In the genomic region with DNA sequence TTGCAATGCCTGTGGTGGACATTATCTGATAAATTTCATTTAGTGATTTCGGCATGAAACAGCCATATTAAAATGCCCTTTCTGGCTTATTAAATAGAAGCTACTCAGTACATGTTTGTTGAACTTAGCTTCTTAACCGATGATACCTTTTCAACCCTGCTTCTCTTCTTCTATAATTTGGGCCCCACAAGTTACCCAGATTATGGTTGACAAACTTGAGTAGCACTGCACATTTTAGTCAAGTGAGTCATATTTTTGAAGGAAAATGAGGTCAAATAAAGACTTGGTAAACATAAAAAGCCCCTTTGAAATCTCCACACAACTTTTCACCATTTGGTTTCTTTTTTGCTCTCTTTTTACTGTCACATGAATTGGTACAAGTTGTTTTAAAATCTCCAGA, we compare ENCODE assay signal across 16 cellular contexts. TPM values are rescaled to one million over a fixed set of nuclear protein-coding genes. Genes with fewer than 3 reads are reported as not detected.
DNase-seq lines count a peak whose midpoint lies in the region; ATAC-seq and TF ChIP-seq lines count a peak whose summit lies in the region.
"Had no signal": no experiment of that assay in that cellular context is flagged by ENCODE, and none has a peak within 500 bp of the region (broad histone marks: within the 10 kb centered on the region; RNA-seq: fewer than 3 reads in every experiment).

No MANE protein-coding gene starts in this region.

- H3K36me3 Mint-ChIP-seq in CD4-positive, alpha-beta memory T cell, result peaks cover 0 to under 1% of the 10 kb centered on the region in 2 donors
- peaks cover 2% of the 10 kb centered on the region for H3K36me3 Mint-ChIP-seq in central memory CD8-positive, alpha-beta T cell (ENCODE audit: insufficient read depth)

- H3K4me3 Mint-ChIP-seq in CD4-positive, alpha-beta memory T cell, result peak overlapping the region in 2 of 8 donors; percentile 36 to 53
- H3K4me3 Mint-ChIP-seq in central memory CD8-positive, alpha-beta T cell, result no peak overlapping the region

- H3K4me1 ChIP-seq in CD4-positive, alpha-beta memory T cell (ENCODE audit: insufficient read depth, low read length), result peaks cover 7% of the 10 kb centered on the region
- H3K4me1 ChIP-seq in osteoblast (ENCODE audit: insufficient read depth, low read length), result peaks cover 26% of the 10 kb centered on the region
- H3K4me1 ChIP-seq: BE2C had no signal

- ATAC-seq in central memory CD8-positive, alpha-beta T cell (replicated peaks; ENCODE audit: extremely low read depth, poor library complexity, severe bottlenecking), result no peak
- ATAC-seq: GM12878 had no signal

- no peaks in the 10 kb centered on the region for H3K36me3 ChIP-seq in CD4-positive, alpha-beta memory T cell (ENCODE audit: insufficient read depth, low read length)
- no peaks in the 10 kb centered on the region for H3K36me3 ChIP-seq in osteoblast (ENCODE audit: insufficient read depth, low read length)
- H3K36me3 ChIP-seq in WERI-Rb-1, result no peaks in the 10 kb centered on the region
- H3K36me3 ChIP-seq: BE2C, ovary had no signal

- H3K27ac ChIP-seq in CD4-positive, alpha-beta memory T cell (ENCODE audit: low read depth, low read length), result no peak overlapping the region
- H3K27ac ChIP-seq in osteoblast (ENCODE audit: low read depth, low read length) (peak overlapping the region; percentile 24), WERI-Rb-1 (no peak overlapping the region)
- H3K27ac ChIP-seq: ovary had no signal

- peak overlapping the region in 4 of 7 donors; percentile 3 to 38 (median 16) for H3K27ac Mint-ChIP-seq in CD4-positive, alpha-beta memory T cell
- peak overlapping the region; percentile 38 for H3K27ac Mint-ChIP-seq in central memory CD8-positive, alpha-beta T cell (ENCODE audit: low read depth)
- H3K27ac Mint-ChIP-seq: activated naive CD4-positive, alpha-beta T cell treated with anti-CD3 and anti-CD28 coated beads, Interleukin-2, amount 50 U/mL, for 72 hours had no signal

- peak overlapping the region; percentile 77 for H2AFZ ChIP-seq in osteoblast (ENCODE audit: low read length)

- POLR2A ChIA-PET in CD4-positive, alpha-beta memory T cell (lab: Charles Lee; ENCODE audit: partially characterized antibody), result interaction anchor here (1.0 kb wide), 1 partner anchor 75 kb away, joined by 3 read pairs; a partner anchor contains a TSS

- H3K9me3 Mint-ChIP-seq in CD4-positive, alpha-beta memory T cell, result peaks cover 0 to under 1% (median 0%) of the 10 kb centered on the region in 8 donors
- H3K9me3 Mint-ChIP-seq in central memory CD8-positive, alpha-beta T cell, result no peaks in the 10 kb centered on the region

- H3K9me3 ChIP-seq in CD4-positive, alpha-beta memory T cell (ENCODE audit: control insufficient read depth in 1 of 2, low read length in 2 of 2), result no peaks in the 10 kb centered on the region
- no peaks in the 10 kb centered on the region for H3K9me3 ChIP-seq in osteoblast (ENCODE audit: low read depth, low read length)
- no peaks in the 10 kb centered on the region for H3K9me3 ChIP-seq in WERI-Rb-1 (ENCODE audit: severe bottlenecking)
- H3K9me3 ChIP-seq: BE2C, ovary had no signal

- CTCF ChIA-PET in CD4-positive, alpha-beta memory T cell (lab: Charles Lee; ENCODE audit: partially characterized antibody), result interaction anchor here (2.3 kb wide), 1 partner anchor 51 kb away, joined by 6 read pairs; no protein-coding TSS in a partner anchor

- H4K20me1 ChIP-seq in osteoblast (ENCODE audit: insufficient read depth, low read length), result no peaks in the 10 kb centered on the region

- peak in 1 of 5 donors; percentile 1 for DNase-seq in CD4-positive, alpha-beta memory T cell
- peak; percentile 78 for DNase-seq in M059J (ENCODE audit: low read depth)
- no peak for DNase-seq in central memory CD8-positive, alpha-beta T cell (ENCODE audit: low spot score in 2 of 2)
- no peak for DNase-seq in osteoblast (ENCODE audit: insufficient read length, low spot score, missing footprints)
- DNase-seq in NCI-H2107 (lab: John Stamatoyannopoulos, UW), result no peak
- DNase-seq in T-helper 2 cell, result no peak
- no peak for DNase-seq in activated gamma-delta T cell (lab: John Stamatoyannopoulos, UW)
- DNase-seq in WERI-Rb-1, result no peak
- DNase-seq: BE2C, DND-41, foreskin melanocyte, midbrain, ovary had no signal

- no peaks in the 10 kb centered on the region for H3K27me3 ChIP-seq in CD4-positive, alpha-beta memory T cell (ENCODE audit: insufficient read depth, low read length)
- H3K27me3 ChIP-seq in osteoblast (ENCODE audit: insufficient read depth, low read length) (no peaks in the 10 kb centered on the region), WERI-Rb-1 (ENCODE audit: insufficient read depth, low read depth, severe bottlenecking) (no peaks in the 10 kb centered on the region)
- H3K27me3 ChIP-seq: BE2C, ovary had no signal

- H3K4me1 Mint-ChIP-seq in CD4-positive, alpha-beta memory T cell, result peaks cover 10 to 24% (median 16%) of the 10 kb centered on the region in 4 donors
- H3K4me1 Mint-ChIP-seq in central memory CD8-positive, alpha-beta T cell, result no peaks in the 10 kb centered on the region

- peak overlapping the region; percentile 44 for H3K4me2 ChIP-seq in osteoblast (ENCODE audit: insufficient read depth, low read length)

- no peak for TF ChIP-seq CTCF in osteoblast (IDR thresholded peaks at IDR 0.05; ENCODE audit: extremely low read depth, low read depth, low read length)
- TF ChIP-seq CTCF in WERI-Rb-1 (IDR thresholded peaks at IDR 0.05; ENCODE audit: low read depth, low read length), result no peak

- H3K79me2 ChIP-seq in osteoblast (ENCODE audit: insufficient read depth, low read length), result no peaks in the 10 kb centered on the region

- H3K4me3 ChIP-seq in CD4-positive, alpha-beta memory T cell (ENCODE audit: low read length in 2 of 2), result no peak overlapping the region
- H3K4me3 ChIP-seq in osteoblast (ENCODE audit: insufficient read depth, low read length) (no peak overlapping the region), WERI-Rb-1 (ENCODE audit: low read depth, low read length) (no peak overlapping the region)
- H3K4me3 ChIP-seq: GM12878, ovary had no signal

- intact Hi-C loops in CD4-positive, alpha-beta memory T cell (cut with micrococcal nuclease), result no loop called here

- H3K27me3 Mint-ChIP-seq in CD4-positive, alpha-beta memory T cell, result no peaks in the 10 kb centered on the region
- H3K27me3 Mint-ChIP-seq in central memory CD8-positive, alpha-beta T cell, result no peaks in the 10 kb centered on the region

RNA-seq across cellular contexts. Expression of a gene that starts 33.8 kb away (rescaled TPM):
- total RNA-seq in CD4-positive, alpha-beta memory T cell, result under 1 TPM; 0.28 to 0.52 TPM
- polyA plus RNA-seq in CD4-positive, alpha-beta memory T cell, result under 1 TPM; 0.13 to 0.33 TPM
- 1.0 and 1.7 TPM in 2 replicates for total RNA-seq in M059J (2014; rRNA removed; shearing (Covaris generic))
- 0.29 and 0.36 TPM in 2 replicates for total RNA-seq in osteoblast
- total RNA-seq: SK-MEL-5 had no signal
